In genomic region chr13:28094311-28094710, GRCh38 we compare ENCODE assay signal across 17 cellular contexts. TPM values are rescaled to one million over a fixed set of nuclear protein-coding genes. Genes with fewer than 3 reads are reported as not detected.
"Had no signal": no experiment of that assay in that cellular context is flagged by ENCODE, and none has a peak within 500 bp of the region (broad histone marks: within the 10 kb centered on the region; RNA-seq: fewer than 3 reads in every experiment).

No MANE protein-coding gene starts in this region.

- H3K9me3 ChIP-seq: psoas muscle, right lobe of liver, suprapubic skin had no signal

- H3K27ac ChIP-seq: gastroesophageal sphincter, neural progenitor cell, psoas muscle, right lobe of liver, suprapubic skin had no signal

- DNase-seq: activated CD4-positive, alpha-beta T cell treated with anti-CD3 and anti-CD28 coated beads for 48 hours; activated CD8-positive, alpha-beta memory T cell treated with anti-CD3 and anti-CD28 coated beads, Interleukin-2, amount 50 U/mL, for 48 hours; activated gamma-delta T cell treated with Interleukin-2 at 50 U/mL for 16 hours; activated T-cell treated with anti-CD3 and anti-CD28 coated beads, Interleukin-2, amount 50 U/mL, for 72 hours; amniotic stem cell; left colon; midbrain; psoas muscle; right lobe of liver; stimulated activated CD4-positive, alpha-beta T cell treated with anti-CD3 and anti-CD28 coated beads, Interleukin-4, amount 100 ng/mL, for 4 hours; stimulated activated CD8-positive, alpha-beta memory T cell treated with anti-CD3 and anti-CD28 coated beads, Interleukin-4, amount 100 ng/mL, for 48 hours; stimulated activated naive CD8-positive, alpha-beta T cell treated with anti-CD3 and anti-CD28 coated beads, Interleukin-15, Interleukin-2, amounts not matched to agents 100 U/mL and 50 U/mL, for 24 hours had no signal

- H3K4me1 ChIP-seq: gastroesophageal sphincter, psoas muscle, right lobe of liver, suprapubic skin had no signal

- H3K36me3 ChIP-seq: gastroesophageal sphincter, neural progenitor cell, right lobe of liver, suprapubic skin had no signal

- ATAC-seq: activated T-cell treated with anti-CD3 and anti-CD28 coated beads, Interleukin-2, amount 50 U/mL, for 72 hours; gastroesophageal sphincter; left colon; psoas muscle; right lobe of liver; stimulated activated naive CD8-positive, alpha-beta T cell treated with anti-CD3 and anti-CD28 coated beads, Interleukin-15, Interleukin-2, amounts not matched to agents 100 U/mL and 50 U/mL, for 24 hours; WTC11 had no signal

- H3K4me3 ChIP-seq: gastroesophageal sphincter, neural progenitor cell, psoas muscle, right lobe of liver, smooth muscle cell, suprapubic skin had no signal

RNA-seq across cellular contexts. Expression of gene FLT3, which starts 6.1 kb away (rescaled TPM):
- polyA plus RNA-seq: smooth muscle cell had no signal
